ENCODE assay signal across 16 cellular contexts in the genomic region with DNA sequence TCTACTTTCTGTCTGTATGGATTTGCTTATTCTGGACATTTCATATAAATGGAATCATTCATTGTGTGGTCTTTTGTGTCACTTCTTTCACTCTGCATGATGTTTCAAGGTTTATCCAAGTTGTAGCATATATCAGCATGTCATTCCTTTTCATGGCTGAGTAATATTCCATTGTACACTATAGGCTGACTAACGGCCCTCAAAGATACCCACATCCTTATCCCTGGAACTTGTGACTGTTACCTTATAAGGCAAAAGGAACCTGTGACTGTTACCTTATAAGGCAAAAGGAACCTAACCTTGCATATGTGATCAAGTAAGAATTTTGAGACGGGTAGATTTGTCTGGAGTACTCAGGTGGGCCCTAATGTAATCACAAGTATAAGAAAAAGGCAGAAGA.
A peak's percentile ranks its signal among the peaks of the same experiment; 100 is the strongest.
DNase-seq lines count a peak whose midpoint lies in the region; ATAC-seq and TF ChIP-seq lines count a peak whose summit lies in the region.
"Had no signal": no experiment of that assay in that cellular context is flagged by ENCODE, and none has a peak within 500 bp of the region (broad histone marks: within the 10 kb centered on the region; RNA-seq: fewer than 3 reads in every experiment).

No MANE protein-coding gene starts in this region.

- intact Hi-C loops in HCT116 (cut with micrococcal nuclease) (no loop called here), esophagus muscularis mucosa (cut with DNase I) (no loop called here), natural killer cell (cut with micrococcal nuclease) (no loop called here)

- no peaks in the 10 kb centered on the region for H3K4me1 ChIP-seq in HCT116 (ENCODE audit: control insufficient read depth in 1 of 2, insufficient read depth in 2 of 2, low read length in 2 of 2)
- peaks cover 37 to 70% (median 59%) of the 10 kb centered on the region in 4 donors for H3K4me1 ChIP-seq in esophagus muscularis mucosa
- peaks cover 15 to 21% (median 17%) of the 10 kb centered on the region in 4 donors for H3K4me1 ChIP-seq in upper lobe of left lung

- no TSS peak for BruUV-seq in HCT116 (replicated peaks; lab: Mats Ljungman, UMichigan)

- peaks cover 7% of the 10 kb centered on the region for H3K27me3 Mint-ChIP-seq in WTC11 (ENCODE audit: low read depth)
- no peaks in the 10 kb centered on the region for H3K27me3 Mint-ChIP-seq in memory B cell
- peaks cover 11 to 12% of the 10 kb centered on the region in 2 donors for H3K27me3 Mint-ChIP-seq in natural killer cell (ENCODE audit: low read depth in 2 of 2)
- H3K27me3 Mint-ChIP-seq: CD4-positive, alpha-beta memory T cell had no signal

- H3K27ac Mint-ChIP-seq in WTC11: no peak overlapping the region
- peak overlapping the region; percentile 19 for H3K27ac Mint-ChIP-seq in memory B cell
- H3K27ac Mint-ChIP-seq in natural killer cell: no peak overlapping the region

- H3K4me2 ChIP-seq in HCT116 (ENCODE audit: low read length): no peak overlapping the region

- H3K36me3 ChIP-seq in HCT116 (ENCODE audit: control insufficient read depth in 1 of 2, insufficient read depth in 2 of 2, low read length in 2 of 2) (no peaks in the 10 kb centered on the region), esophagus muscularis mucosa (no peaks in the 10 kb centered on the region), upper lobe of left lung (no peaks in the 10 kb centered on the region)

- POLR2A ChIA-PET in HCT116 (lab: Charles Lee) (no interaction called here), WTC11 (lab: Charles Lee) (no interaction called here)

- H3K4me3 Mint-ChIP-seq in WTC11: no peak overlapping the region
- no peak overlapping the region for H3K4me3 Mint-ChIP-seq in memory B cell
- no peak overlapping the region for H3K4me3 Mint-ChIP-seq in natural killer cell
- H3K4me3 Mint-ChIP-seq: H9 had no signal

- H4K20me1 ChIP-seq in HCT116 (ENCODE audit: insufficient read depth): no peaks in the 10 kb centered on the region

- no peaks in the 10 kb centered on the region for H3K79me2 ChIP-seq in HCT116 (ENCODE audit: insufficient read depth, low read length)

- WGBS in esophagus muscularis mucosa: 80% methylated on average over 2 of the region's 2 CpGs
- WGBS in upper lobe of left lung, 2 donors: 90 to 93% methylated on average over 2 of the region's 2 CpGs

- TF ChIP-seq POLR2A in HCT116 (IDR thresholded peaks at IDR 0.05; ENCODE audit: borderline replicate concordance, extremely low read depth, insufficient read depth, insufficient read length): no peak
- TF ChIP-seq POLR2A in esophagus muscularis mucosa (IDR thresholded peaks at IDR 0.05; ENCODE audit: low read depth): no peak
- no peak for TF ChIP-seq POLR2A in upper lobe of left lung (IDR thresholded peaks at IDR 0.05)

- no peak overlapping the region for H3K9ac ChIP-seq in HCT116 (ENCODE audit: low read length)
- H3K9ac ChIP-seq: GM23248 had no signal

- peaks cover 40% of the 10 kb centered on the region for H3K4me1 Mint-ChIP-seq in WTC11
- peaks cover 21% of the 10 kb centered on the region for H3K4me1 Mint-ChIP-seq in memory B cell
- peaks cover 0 to 2% of the 10 kb centered on the region in 2 donors for H3K4me1 Mint-ChIP-seq in natural killer cell

- H3K4me3 ChIP-seq in HCT116 (replicated peaks in 1 of 2; ENCODE audit: low read depth in 1 of 2, low read length in 2 of 2): no peak overlapping the region
- no peak overlapping the region for H3K4me3 ChIP-seq in esophagus muscularis mucosa
- no peak overlapping the region for H3K4me3 ChIP-seq in upper lobe of left lung
- H3K4me3 ChIP-seq: GM23248 had no signal

- H3K9me3 ChIP-seq in HCT116 (ENCODE audit: control insufficient read depth in 1 of 2, insufficient read depth in 1 of 2, low read depth in 1 of 2, low read length in 2 of 2): no peaks in the 10 kb centered on the region
- no peaks in the 10 kb centered on the region for H3K9me3 ChIP-seq in esophagus muscularis mucosa
- H3K9me3 ChIP-seq in upper lobe of left lung: no peaks in the 10 kb centered on the region

- CTCF ChIA-PET in HCT116 (lab: Charles Lee): no interaction called here
- CTCF ChIA-PET in WTC11 (lab: Charles Lee): no interaction called here

- H2AFZ ChIP-seq in HCT116 (ENCODE audit: low read depth, low read length, poor library complexity, severe bottlenecking): no peak overlapping the region
- H2AFZ ChIP-seq: GM23248 had no signal

- H3K27ac ChIP-seq in HCT116 (ENCODE audit: low read depth, low read length) (no peak overlapping the region), esophagus muscularis mucosa (replicated peaks in 1 of 4) (peak overlapping the region; percentile 82 to 88 (median 85)), upper lobe of left lung (no peak overlapping the region)
- H3K27ac ChIP-seq: GM23248 had no signal

- DNase-seq in HCT116 (ENCODE audit: low read depth, low spot score) (no peak), WTC11 (ENCODE audit: low spot score) (no peak), esophagus muscularis mucosa (ENCODE audit: extremely low spot score) (no peak), memory B cell (ENCODE audit: low spot score in 2 of 2) (no peak), upper lobe of left lung (no peak), natural killer cell (no peak), GF-D8 (lab: John Stamatoyannopoulos, UW) (no peak)
- DNase-seq: C1 segment of cervical spinal cord; Calu3; CD4-positive, alpha-beta memory T cell; COR-L47; DMS53; DMS79 treated with DMSO at 0.1 percent for 48 hours; GM23248; H9 had no signal

- TF ChIP-seq RAD21 in HCT116 (IDR thresholded peaks at IDR 0.05; ENCODE audit: low read depth): no peak

- no peak for TF ChIP-seq EP300 in esophagus muscularis mucosa (IDR thresholded peaks at IDR 0.05)
- no peak for TF ChIP-seq EP300 in upper lobe of left lung (IDR thresholded peaks at IDR 0.05)

- RAD21 ChIA-PET in HCT116 (lab: Charles Lee; ENCODE audit: low non-redundant PET in 1 of 2, low total read pairs in 2 of 2, uncharacterized antibody in 2 of 2, unreplicated experiment in 2 of 2): no interaction called here

- peaks cover 1% of the 10 kb centered on the region for H3K36me3 Mint-ChIP-seq in WTC11
- no peaks in the 10 kb centered on the region for H3K36me3 Mint-ChIP-seq in memory B cell
- no peaks in the 10 kb centered on the region for H3K36me3 Mint-ChIP-seq in natural killer cell
- H3K36me3 Mint-ChIP-seq: CD4-positive, alpha-beta memory T cell had no signal

- peaks cover 5% of the 10 kb centered on the region for H3K9me3 Mint-ChIP-seq in WTC11
- H3K9me3 Mint-ChIP-seq in memory B cell: peaks cover 2% of the 10 kb centered on the region
- peaks cover under 1 to 2% of the 10 kb centered on the region in 2 donors for H3K9me3 Mint-ChIP-seq in natural killer cell
- H3K9me3 Mint-ChIP-seq: CD4-positive, alpha-beta memory T cell had no signal

- H3K9me2 ChIP-seq in HCT116 (ENCODE audit: insufficient read depth): no peaks in the 10 kb centered on the region

- no peaks in the 10 kb centered on the region for H3K27me3 ChIP-seq in HCT116 (ENCODE audit: insufficient read depth, low read length)
- no peaks in the 10 kb centered on the region for H3K27me3 ChIP-seq in esophagus muscularis mucosa
- H3K27me3 ChIP-seq in upper lobe of left lung: no peaks in the 10 kb centered on the region

- TF ChIP-seq CTCF in HCT116 (IDR thresholded peaks at IDR 0.05 in 2 of 3, conservative IDR thresholded peaks at IDR 0.05 in 1 of 3; ENCODE audit: borderline replicate concordance in 1 of 3, insufficient read depth in 1 of 3, low read depth in 2 of 3, low read length in 2 of 3): no peak
- no peak for TF ChIP-seq CTCF in WTC11 (IDR thresholded peaks at IDR 0.05)
- TF ChIP-seq CTCF in esophagus muscularis mucosa (IDR thresholded peaks at IDR 0.05): no peak
- no peak for TF ChIP-seq CTCF in upper lobe of left lung (IDR thresholded peaks at IDR 0.05)
- TF ChIP-seq CTCF in natural killer cell (IDR thresholded peaks at IDR 0.05): no peak

- ATAC-seq in HCT116: no peak
- ATAC-seq in WTC11: no peak
- no peak for ATAC-seq in memory B cell (ENCODE audit: low read depth)
- ATAC-seq in upper lobe of left lung (ENCODE audit: low FRiP score in 2 of 2): no peak
- ATAC-seq in natural killer cell: no peak
- ATAC-seq in HG03175 (IDR thresholded peaks at IDR 0.05; ENCODE audit: unreplicated experiment): no peak

TF ChIP-seq in HCT116, 20 proteins besides CTCF, POLR2A, EP300 and RAD21:
- TF ChIP-seq ZFX (IDR thresholded peaks at IDR 0.05): no peak
- TF ChIP-seq SRF (IDR thresholded peaks at IDR 0.05; ENCODE audit: low read depth): peak; percentile 84

TF ChIP-seq in WTC11, 78 proteins besides CTCF, POLR2A, EP300 and RAD21:
- no peak for TF ChIP-seq E2F5 (CRISPR knock-in tag; IDR thresholded peaks at IDR 0.05)
- TF ChIP-seq GTF2I (CRISPR knock-in tag; conservative IDR thresholded peaks at IDR 0.05): 0 out of 2 replicates have a peak, but pooled peaks have one; percentile 36
TF ChIP-seq in WTC11: peak in this region for 1.

Comparison
In these comparisons a context has a peak if more than half of its experiments do, and no peak if none do; other contexts are left out.
1. H3K27ac ChIP-seq: peak in esophagus muscularis mucosa (4 of 4); none in HCT116 (single experiment) and upper lobe of left lung (0 of 4).